26 cellular contexts compared by ENCODE assay signal in the genomic region with DNA sequence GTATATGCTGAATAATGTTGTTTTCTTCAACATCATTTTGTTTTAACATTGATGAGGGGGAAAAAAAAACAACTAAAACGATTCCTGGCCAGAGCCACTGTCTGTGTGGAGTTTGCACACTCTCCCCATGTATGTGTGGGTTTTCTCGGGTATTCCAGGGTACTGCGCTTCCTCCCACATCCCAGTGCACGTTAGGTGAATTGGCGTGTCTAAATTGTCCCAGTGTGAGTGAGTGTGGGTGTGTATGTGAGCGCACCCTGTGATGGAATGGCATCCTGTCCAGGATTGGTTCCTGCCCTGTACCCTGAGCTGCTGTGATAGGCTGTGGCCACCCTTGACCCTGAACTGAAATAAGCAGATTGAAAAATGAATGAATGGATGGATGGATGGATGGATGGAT. TPM values are rescaled to one million over a fixed set of nuclear protein-coding genes. Genes with fewer than 3 reads are reported as not detected.
DNase-seq lines count a peak whose midpoint lies in the region; ATAC-seq, FAIRE-seq and TF ChIP-seq lines count a peak whose summit lies in the region.
"Had no signal": no experiment of that assay in that cellular context is flagged by ENCODE, and none has a peak within 500 bp of the region (broad histone marks: within the 10 kb centered on the region; RNA-seq: fewer than 3 reads in every experiment).

No MANE protein-coding gene starts in this region.

- H3K36me3 ChIP-seq in HCT116 (ENCODE audit: control insufficient read depth in 1 of 2, insufficient read depth in 2 of 2, low read length in 2 of 2) = no peaks in the 10 kb centered on the region
- no peaks in the 10 kb centered on the region for H3K36me3 ChIP-seq in bronchial epithelial cell (ENCODE audit: control insufficient read depth, insufficient read depth, low read length)
- H3K36me3 ChIP-seq: BE2C, BLaER1 had no signal

- no peak overlapping the region for H3K9ac ChIP-seq in HCT116 (ENCODE audit: low read length)
- H3K9ac ChIP-seq: BLaER1 had no signal

- RAD21 ChIA-PET in HCT116 (lab: Charles Lee; ENCODE audit: low non-redundant PET in 1 of 2, low total read pairs in 2 of 2, uncharacterized antibody in 2 of 2, unreplicated experiment in 2 of 2) = no interaction called here

- CTCF ChIA-PET in HCT116 (lab: Charles Lee) = no interaction called here

- peak; percentile 49; the same call in 1 of the 2 replicates for ATAC-seq in HCT116
- ATAC-seq: GM12878 had no signal

- FAIRE-seq in bronchial epithelial cell (lab: Jason Lieb, UNC) (peak; percentile 40), GM12891 (lab: Jason Lieb, UNC) (no peak)
- FAIRE-seq: A204.1, GM12878 had no signal

- H3K9me2 ChIP-seq in HCT116 (ENCODE audit: insufficient read depth) = no peaks in the 10 kb centered on the region

- BruUV-seq in HCT116 (replicated peaks; lab: Mats Ljungman, UMichigan) = no TSS peak

- H4K20me1 ChIP-seq in HCT116 (ENCODE audit: insufficient read depth) = no peaks in the 10 kb centered on the region
- H4K20me1 ChIP-seq: BLaER1 had no signal

- H3K4me2 ChIP-seq in HCT116 (ENCODE audit: low read length) = no peak overlapping the region
- H3K4me2 ChIP-seq: BLaER1 had no signal

- no peak overlapping the region for H3K27ac ChIP-seq in HCT116 (ENCODE audit: low read depth, low read length)
- H3K27ac ChIP-seq: BLaER1 had no signal

- no peak for TF ChIP-seq CTCF in HCT116 (IDR thresholded peaks at IDR 0.05 in 2 of 3, conservative IDR thresholded peaks at IDR 0.05 in 1 of 3; ENCODE audit: borderline replicate concordance in 1 of 3, insufficient read depth in 1 of 3, low read depth in 2 of 3, low read length in 2 of 3)
- TF ChIP-seq CTCF in bronchial epithelial cell (IDR thresholded peaks at IDR 0.05; ENCODE audit: insufficient read depth, low read length, severe bottlenecking) = no peak

- H3K27me3 ChIP-seq in HCT116 (ENCODE audit: insufficient read depth, low read length) (no peaks in the 10 kb centered on the region), bronchial epithelial cell (ENCODE audit: control insufficient read depth, insufficient read depth, low read length) (peaks cover 10% of the 10 kb centered on the region)

- no peak overlapping the region for H2AFZ ChIP-seq in HCT116 (ENCODE audit: low read depth, low read length, poor library complexity, severe bottlenecking)

- H3K79me2 ChIP-seq in HCT116 (ENCODE audit: insufficient read depth, low read length) = no peaks in the 10 kb centered on the region

- no peaks in the 10 kb centered on the region for H3K9me3 ChIP-seq in HCT116 (ENCODE audit: control insufficient read depth in 1 of 2, insufficient read depth in 1 of 2, low read depth in 1 of 2, low read length in 2 of 2)
- H3K9me3 ChIP-seq: BE2C, BLaER1 had no signal

- peaks cover 0 to 14% of the 10 kb centered on the region in 2 experiments; a peak in 2 of 4 replicates for H3K4me1 ChIP-seq in HCT116 (ENCODE audit: control insufficient read depth in 1 of 2, insufficient read depth in 2 of 2, low read length in 2 of 2)
- H3K4me1 ChIP-seq: BE2C had no signal

- no peak overlapping the region for H3K4me3 ChIP-seq in HCT116 (replicated peaks in 1 of 2; ENCODE audit: low read depth in 1 of 2, low read length in 2 of 2)
- no peak overlapping the region for H3K4me3 ChIP-seq in bronchial epithelial cell (ENCODE audit: low read depth, low read length)
- H3K4me3 ChIP-seq: BLaER1, GM12878 had no signal

- TF ChIP-seq POLR2A in HCT116 (IDR thresholded peaks at IDR 0.05; ENCODE audit: borderline replicate concordance, extremely low read depth, insufficient read depth, insufficient read length) (no peak), GM12891 (IDR thresholded peaks at IDR 0.05; ENCODE audit: low read depth, low read length) (no peak)

- DNase-seq in HCT116 (ENCODE audit: low read depth, low spot score) (no peak), bronchial epithelial cell (ENCODE audit: low read depth) (no peak), GM12891 (ENCODE audit: insufficient read length, low spot score) (no peak), foreskin melanocyte (no peak), NCI-H2171 treated with DMSO at 0.1 percent for 48 hours (lab: John Stamatoyannopoulos, UW) (no peak)
- DNase-seq: 8988T; ACHN; BE2C; C1 segment of cervical spinal cord; CD4-positive, alpha-beta memory T cell; CD4-positive, CD25-positive, alpha-beta regulatory T cell; CD8-positive, alpha-beta memory T cell; COR-L47; DMS 273 treated with DMSO at 0.1 percent for 48 hours; DMS153; DMS53; DMS79; DND-41; EL; GDM1 had no signal

- POLR2A ChIA-PET in HCT116 (lab: Charles Lee) = interaction anchor here (0.6 kb wide), 1 partner anchor 40 kb away, joined by 3 read pairs; no protein-coding TSS in a partner anchor

- no peak for TF ChIP-seq RAD21 in HCT116 (IDR thresholded peaks at IDR 0.05; ENCODE audit: low read depth)

- intact Hi-C loops in HCT116 (cut with micrococcal nuclease) = no loop called here

TF ChIP-seq in HCT116, 20 proteins besides CTCF, POLR2A, EP300 and RAD21:
- TF ChIP-seq ELF1 (IDR thresholded peaks at IDR 0.05; ENCODE audit: borderline replicate concordance, low read depth) = no peak

TF ChIP-seq in GM12891, 5 proteins besides CTCF, POLR2A, EP300 and RAD21:
- no peak for TF ChIP-seq POU2F2 (IDR thresholded peaks at IDR 0.05; ENCODE audit: low read depth, low read length)
- TF ChIP-seq PAX5 (IDR thresholded peaks at IDR 0.05; ENCODE audit: insufficient read depth, low read length, severe bottlenecking) = no peak
- no peak for TF ChIP-seq TAF1 (IDR thresholded peaks at IDR 0.05; ENCODE audit: low read depth, low read length)
- no peak for TF ChIP-seq SPI1 (IDR thresholded peaks at IDR 0.05; ENCODE audit: low read depth, low read length)
- no peak for TF ChIP-seq POLR2AphosphoS5 (IDR thresholded peaks at IDR 0.05; ENCODE audit: low read depth, low read length)

RNA-seq across cellular contexts. Expression of gene DLG3, which starts 2.4 kb away (rescaled TPM):
- 48.4 TPM for total RNA-seq in HCT116 (2021; ENCODE audit: unreplicated experiment)
- polyA plus RNA-seq in HCT116 (2012) = 32.2 and 37.8 TPM in 2 replicates
- total RNA-seq in bronchial epithelial cell = 21.1 and 25.3 TPM in 2 replicates
- polyA plus RNA-seq in GM12891 (2012; ENCODE audit: low read depth, missing spikeins) = 0.47 TPM

RNA-seq across cellular contexts. Expression of gene GDPD2, which starts 19.1 kb away (rescaled TPM):
- total RNA-seq in HCT116 (2021; ENCODE audit: unreplicated experiment) (not detected), bronchial epithelial cell (0.51 TPM in 1 of 2 replicates, not detected in the other)
- polyA plus RNA-seq in HCT116 (2012) = 0.07 TPM in 1 of 2 replicates, not detected in the other
- polyA plus RNA-seq in GM12891 (2012; ENCODE audit: low read depth, missing spikeins) = not detected
- total RNA-seq: CD4-positive, alpha-beta memory T cell; CD4-positive, CD25-positive, alpha-beta regulatory T cell; Daoy had no signal
- polyA plus RNA-seq: AG04450; CD14-positive monocyte; CD4-positive, alpha-beta memory T cell; CD4-positive, CD25-positive, alpha-beta regulatory T cell; CD8-positive, alpha-beta memory T cell had no signal
